ENCODE assay signal across 8 cellular contexts in the genomic region with DNA sequence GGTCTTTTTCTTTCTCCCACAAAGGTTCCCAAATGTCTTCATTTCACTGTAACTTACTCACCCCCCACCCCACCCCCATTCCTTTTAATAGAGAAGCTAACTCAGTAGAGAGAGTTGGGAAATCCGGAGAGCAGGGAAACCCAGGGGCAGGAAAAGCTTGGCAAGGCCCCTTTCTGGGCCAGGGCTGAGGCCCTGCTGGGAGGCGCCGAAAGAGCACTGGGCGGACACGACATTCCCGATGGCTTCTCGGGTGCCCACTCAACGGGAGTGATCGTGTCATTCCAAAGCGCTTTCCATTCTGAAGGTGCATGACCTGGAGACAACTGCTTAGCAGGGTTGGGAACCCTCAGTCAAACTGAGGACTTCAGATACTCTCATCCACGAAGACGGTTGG.
A peak's percentile ranks its signal among the peaks of the same experiment; 100 is the strongest.
DNase-seq lines count a peak whose midpoint lies in the region; ATAC-seq and TF ChIP-seq lines count a peak whose summit lies in the region.

No MANE protein-coding gene starts in this region.

- H3K4me1 ChIP-seq in DOHH2 (ENCODE audit: control insufficient read depth, low read length) (peaks cover 44% of the 10 kb centered on the region), duodenal mucosa (ENCODE audit: control insufficient read depth in 1 of 2, insufficient read depth in 2 of 2, low read length in 2 of 2) (peaks cover 26 to 53% of the 10 kb centered on the region in 2 donors), neutrophil (ENCODE audit: control insufficient read depth in 1 of 2, insufficient read depth in 1 of 2, low read depth in 1 of 2, low read length in 1 of 2) (peaks cover 48 to 52% of the 10 kb centered on the region in 2 experiments)

- in situ Hi-C loops in GM13976 (cut with MboI; ENCODE audit: low sequenced_read_pairs, unreplicated experiment): no loop called here

- H3K4me3 ChIP-seq in DOHH2 (ENCODE audit: low read length): peak overlapping the region; percentile 92
- H3K4me3 ChIP-seq in NB4 (ENCODE audit: low read depth, low read length): peak overlapping the region; percentile 97
- peak overlapping the region; percentile 91 to 95 for H3K4me3 ChIP-seq in duodenal mucosa (ENCODE audit: low read depth in 1 of 2, low read length in 2 of 2)
- peak overlapping the region; percentile 95 to 99 for H3K4me3 ChIP-seq in neutrophil (ENCODE audit: low read depth in 1 of 2, low read length in 1 of 2)

- H3K79me2 ChIP-seq in DOHH2 (ENCODE audit: control insufficient read depth, low read length): peaks cover 53% of the 10 kb centered on the region

- no peak for ATAC-seq in GM19023 (IDR thresholded peaks at IDR 0.05; ENCODE audit: unreplicated experiment)

- H3F3A ChIP-seq in DOHH2 (ENCODE audit: control insufficient read depth, insufficient read depth): peaks cover 27% of the 10 kb centered on the region

- TF ChIP-seq CTCF in DOHH2 (IDR thresholded peaks at IDR 0.05; ENCODE audit: low read depth, low read length, poor library complexity, severe bottlenecking) (no peak), NB4 (IDR thresholded peaks at IDR 0.05; ENCODE audit: low read depth, low read length) (no peak), neutrophil (IDR thresholded peaks at IDR 0.05) (no peak), GM13976 (IDR thresholded peaks at IDR 0.05; ENCODE audit: borderline replicate concordance, control extremely low read depth, extremely low read depth, insufficient read depth, missing control alignments) (no peak)

- no peak for TF ChIP-seq POLR2A in NB4 (IDR thresholded peaks at IDR 0.05; ENCODE audit: extremely low read depth, insufficient read length)

- peak; percentile 73 for DNase-seq in NB4 (ENCODE audit: low read depth)
- DNase-seq in DMS153 treated with DMSO at 0.1 percent for 48 hours (lab: John Stamatoyannopoulos, UW; ENCODE audit: unreplicated experiment): no peak
- no peak for DNase-seq in GM13976 (ENCODE audit: low spot score)
- DNase-seq in NCI-H2227 treated with DMSO at 0.1 percent for 48 hours (lab: John Stamatoyannopoulos, UW): no peak

- H3K4me2 ChIP-seq in DOHH2 (ENCODE audit: low read length): peak overlapping the region; percentile 94

- no peaks in the 10 kb centered on the region for H3K9me2 ChIP-seq in DOHH2 (replicated peaks; ENCODE audit: control insufficient read depth, low read length)

- H3K9me3 ChIP-seq in DOHH2 (ENCODE audit: control insufficient read depth, insufficient read depth, low read length) (no peaks in the 10 kb centered on the region), duodenal mucosa (ENCODE audit: control insufficient read depth in 1 of 2, low read length in 2 of 2) (no peaks in the 10 kb centered on the region), neutrophil (no peaks in the 10 kb centered on the region)

- no peaks in the 10 kb centered on the region for H3K27me3 ChIP-seq in DOHH2 (ENCODE audit: control insufficient read depth, low read length)
- H3K27me3 ChIP-seq in duodenal mucosa (ENCODE audit: control insufficient read depth in 1 of 2, insufficient read depth in 2 of 2, low read length in 2 of 2): no peaks in the 10 kb centered on the region
- H3K27me3 ChIP-seq in neutrophil: no peaks in the 10 kb centered on the region

- H3K36me3 ChIP-seq in DOHH2 (ENCODE audit: control insufficient read depth, low read length) (peaks cover 65% of the 10 kb centered on the region), duodenal mucosa (ENCODE audit: control insufficient read depth in 1 of 2, insufficient read depth in 2 of 2, low read length in 2 of 2) (peaks cover 21 to 33% of the 10 kb centered on the region in 2 donors), neutrophil (peaks cover 31% of the 10 kb centered on the region)

- no peaks in the 10 kb centered on the region for H4K20me1 ChIP-seq in DOHH2 (ENCODE audit: control insufficient read depth, insufficient read depth, low read depth, low read length)

- peak overlapping the region; percentile 97 for H3K9ac ChIP-seq in duodenal mucosa (ENCODE audit: low read depth in 1 of 2, low read length in 2 of 2)

- peak overlapping the region; percentile 92 for H3K27ac ChIP-seq in DOHH2 (ENCODE audit: low read depth, low read length)
- H3K27ac ChIP-seq in duodenal mucosa (ENCODE audit: low read depth, low read length): peak overlapping the region; percentile 100
- peak overlapping the region; percentile 99 for H3K27ac ChIP-seq in neutrophil
